ENCODE assay signal across 19 cellular contexts in genomic region chr7:53095731-53096501, GRCh38.
"Had no signal": no experiment of that assay in that cellular context is flagged by ENCODE, and none has a peak within 500 bp of the region (broad histone marks: within the 10 kb centered on the region; RNA-seq: fewer than 3 reads in every experiment).

No MANE protein-coding gene starts in this region.

- H3K9me3 ChIP-seq: neutrophil, right atrium auricular region, uterus had no signal

- DNase-seq: cortex of kidney; dorsolateral prefrontal cortex; effector CD8-positive, alpha-beta T cell; heart left ventricle; hypothalamus; islet precursor cell; mammary epithelial cell; naive thymus-derived CD8-positive, alpha-beta T cell; posterior cingulate gyrus; small intestine; stimulated activated CD4-positive, alpha-beta T cell treated with anti-CD3 and anti-CD28 coated beads, Interleukin-2, amount 100 ng/mL, for 48 hours; stimulated activated naive CD4-positive, alpha-beta T cell treated with Interleukin-2 at 50 U/mL for 16 hours; uterus had no signal

- H3K4me3 Mint-ChIP-seq: naive thymus-derived CD8-positive, alpha-beta T cell; type B pancreatic cell had no signal

- H3K36me3 ChIP-seq: heart left ventricle, neutrophil, right atrium auricular region, uterus had no signal

- H3K4me3 ChIP-seq: dorsolateral prefrontal cortex, heart left ventricle, right atrium auricular region, uterus had no signal

- H3K36me3 Mint-ChIP-seq: type B pancreatic cell had no signal

- H3K27me3 Mint-ChIP-seq: naive thymus-derived CD8-positive, alpha-beta T cell; type B pancreatic cell had no signal

- H3K4me1 Mint-ChIP-seq: naive thymus-derived CD8-positive, alpha-beta T cell had no signal

- ATAC-seq: esophagus mucosa; heart left ventricle; left lobe of liver; naive thymus-derived CD8-positive, alpha-beta T cell had no signal

- H3K27ac Mint-ChIP-seq: naive thymus-derived CD8-positive, alpha-beta T cell; type B pancreatic cell had no signal

- H3K9me3 Mint-ChIP-seq: type B pancreatic cell had no signal

- H3K27ac ChIP-seq: dorsolateral prefrontal cortex, heart left ventricle, neutrophil, right atrium auricular region, uterus had no signal

- H3K4me1 ChIP-seq: heart left ventricle, right atrium auricular region, uterus had no signal

- H3K27me3 ChIP-seq: dorsolateral prefrontal cortex, heart left ventricle, neutrophil, right atrium auricular region, uterus had no signal

- FAIRE-seq: frontal cortex had no signal
